Comparison of ENCODE assay signal across 16 cellular contexts in genomic region chr9:26502311-26502710, GRCh38.
DNase-seq lines count a peak whose midpoint lies in the region; ATAC-seq and TF ChIP-seq lines count a peak whose summit lies in the region.
"Had no signal": no experiment of that assay in that cellular context is flagged by ENCODE, and none has a peak within 500 bp of the region (broad histone marks: within the 10 kb centered on the region; RNA-seq: fewer than 3 reads in every experiment).

No MANE protein-coding gene starts in this region.

- TF ChIP-seq CTCF in GM13976 (IDR thresholded peaks at IDR 0.05; ENCODE audit: borderline replicate concordance, control extremely low read depth, extremely low read depth, insufficient read depth, missing control alignments): no peak

- no peak for ATAC-seq in HG03108 (IDR thresholded peaks at IDR 0.05; ENCODE audit: unreplicated experiment)
- no peak for ATAC-seq in HG03039 (IDR thresholded peaks at IDR 0.05; ENCODE audit: unreplicated experiment)
- ATAC-seq: CD8-positive, alpha-beta T cell; left lobe of liver; mucosa of descending colon; right lobe of liver had no signal

- POLR2A ChIA-PET in HEK293T (lab: Yijun Ruan, JAX): no interaction called here

- CTCF ChIA-PET in HEK293T (lab: Yijun Ruan, JAX): no interaction called here

- DNase-seq in CMK (ENCODE audit: low read depth): peak; percentile 27
- DNase-seq in Kasumi-1 (lab: John Stamatoyannopoulos, UW): peak; percentile 1 to 3
- peak; percentile 51 for DNase-seq in ecto neural progenitor cell (ENCODE audit: low spot score)
- peak; percentile 12 for DNase-seq in midbrain (lab: John Stamatoyannopoulos, UW)
- no peak for DNase-seq in HEK293T (ENCODE audit: extremely low spot score)
- DNase-seq in GM13976 (ENCODE audit: low spot score): no peak
- DNase-seq: activated T-cell treated with anti-CD3 and anti-CD28 coated beads, Interleukin-2, amount 50 U/mL, for 48 hours; CD8-positive, alpha-beta T cell; mucosa of descending colon; NCI-H1436 treated with DMSO at 0.1 percent for 48 hours; occipital lobe; right lobe of liver; trophoblast cell had no signal

- in situ Hi-C loops in GM13976 (cut with MboI; ENCODE audit: low sequenced_read_pairs, unreplicated experiment): no loop called here

TF ChIP-seq in HEK293T, 16 proteins besides CTCF, POLR2A, EP300 and RAD21:
- no peak for TF ChIP-seq FOXK2 (IDR thresholded peaks at IDR 0.05)
- no peak for TF ChIP-seq HDGF (IDR thresholded peaks at IDR 0.05; ENCODE audit: borderline replicate concordance)
- no peak for TF ChIP-seq ZNF384 (IDR thresholded peaks at IDR 0.05)
- no peak for TF ChIP-seq FOXM1 (IDR thresholded peaks at IDR 0.05; ENCODE audit: borderline replicate concordance)
TF ChIP-seq in HEK293T: peak in this region for 0.

Comparison
In these comparisons a context has a peak if more than half of its experiments do, and no peak if none do; other contexts are left out.
1. DNase-seq: peak in CMK (single experiment), Kasumi-1 (2 of 2), ecto neural progenitor cell (single experiment) and midbrain (single experiment); none in HEK293T (single experiment) and GM13976 (single experiment).